ENCODE assay signal across 16 cellular contexts in genomic region chr1:167488786-167489185, GRCh38. TPM values are rescaled to one million over a fixed set of nuclear protein-coding genes. Genes with fewer than 3 reads are reported as not detected.
DNase-seq lines count a peak whose midpoint lies in the region; ATAC-seq, FAIRE-seq and TF ChIP-seq lines count a peak whose summit lies in the region.
"Had no signal": no experiment of that assay in that cellular context is flagged by ENCODE, and none has a peak within 500 bp of the region (broad histone marks: within the 10 kb centered on the region; RNA-seq: fewer than 3 reads in every experiment).

No MANE protein-coding gene starts in this region.

- no peak for ATAC-seq in naive thymus-derived CD4-positive, alpha-beta T cell
- ATAC-seq in GM21737 (IDR thresholded peaks at IDR 0.05; ENCODE audit: unreplicated experiment): no peak
- ATAC-seq: heart right ventricle had no signal

- peak overlapping the region; percentile 35 for H3K27ac Mint-ChIP-seq in activated T-helper 2 cell treated with anti-CD3 and anti-CD28 coated beads, Interferon-gamma antibody, Interleukin-2, Interleukin-4, amounts not matched to agents 10 μg/mL and 5 μg/mL and 100 μg/mL, durations not matched to agents 14 hours and 24 hours and 36 hours
- peak overlapping the region; percentile 44 to 98 (median 96) for H3K27ac Mint-ChIP-seq in naive thymus-derived CD4-positive, alpha-beta T cell

- H3K27me3 ChIP-seq in naive thymus-derived CD4-positive, alpha-beta T cell (ENCODE audit: control insufficient read depth in 2 of 2, insufficient read depth in 2 of 2, low read length in 2 of 2): no peaks in the 10 kb centered on the region
- H3K27me3 ChIP-seq: ovary had no signal

- peaks cover 80% of the 10 kb centered on the region for H3K4me1 Mint-ChIP-seq in activated T-helper 2 cell treated with anti-CD3 and anti-CD28 coated beads, Interferon-gamma antibody, Interleukin-2, Interleukin-4, amounts not matched to agents 10 μg/mL and 5 μg/mL and 100 μg/mL, durations not matched to agents 14 hours and 24 hours and 36 hours (ENCODE audit: low read depth)
- peaks cover 64 to 100% (median 95%) of the 10 kb centered on the region in 7 donors for H3K4me1 Mint-ChIP-seq in naive thymus-derived CD4-positive, alpha-beta T cell

- FAIRE-seq in H54 (lab: Jason Lieb, UNC): no peak
- FAIRE-seq: A204.1, urothelium cell line had no signal

- intact Hi-C loops in activated T-helper 2 cell treated with anti-CD3 and anti-CD28 coated beads, Interferon-gamma antibody, Interleukin-2, Interleukin-4, amounts not matched to agents 10 μg/mL and 5 μg/mL and 100 μg/mL, durations not matched to agents 14 hours and 24 hours and 36 hours (cut with micrococcal nuclease): loop anchor here (2.0 kb wide), 1 partner anchor 14 kb away; no protein-coding TSS in a partner anchor
- intact Hi-C loops in naive thymus-derived CD4-positive, alpha-beta T cell (cut with micrococcal nuclease): loop anchor here (1.0 to 2.0 kb wide), 3 partner anchors 8 to 32 kb away; no protein-coding TSS in a partner anchor

- H3K4me3 Mint-ChIP-seq in activated T-helper 2 cell treated with anti-CD3 and anti-CD28 coated beads, Interferon-gamma antibody, Interleukin-2, Interleukin-4, amounts not matched to agents 10 μg/mL and 5 μg/mL and 100 μg/mL, durations not matched to agents 14 hours and 24 hours and 36 hours (ENCODE audit: low read depth): no peak overlapping the region
- peak overlapping the region; percentile 51 to 88 (median 82) for H3K4me3 Mint-ChIP-seq in naive thymus-derived CD4-positive, alpha-beta T cell

- no peaks in the 10 kb centered on the region for H3K9me3 Mint-ChIP-seq in activated T-helper 2 cell treated with anti-CD3 and anti-CD28 coated beads, Interferon-gamma antibody, Interleukin-2, Interleukin-4, amounts not matched to agents 10 μg/mL and 5 μg/mL and 100 μg/mL, durations not matched to agents 14 hours and 24 hours and 36 hours
- peaks cover 0 to 1% (median 0%) of the 10 kb centered on the region in 11 donors for H3K9me3 Mint-ChIP-seq in naive thymus-derived CD4-positive, alpha-beta T cell

- DNase-seq in NCI-H2227 (lab: John Stamatoyannopoulos, UW; ENCODE audit: unreplicated experiment) (peak; percentile 46), NCI-H2227 treated with DMSO at 0.1 percent for 48 hours (lab: John Stamatoyannopoulos, UW) (no peak), NCI-H187 (lab: John Stamatoyannopoulos, UW) (peak; percentile 68 to 78), AML-193 (lab: John Stamatoyannopoulos, UW) (no peak), H54 (ENCODE audit: insufficient read length, low spot score) (no peak)
- DNase-seq in activated T-helper 2 cell treated with anti-CD3 and anti-CD28 coated beads, Interferon-gamma antibody, Interleukin-2, Interleukin-4, amounts not matched to agents 10 μg/mL and 5 μg/mL and 100 μg/mL, durations not matched to agents 14 hours and 24 hours and 36 hours (ENCODE audit: low spot score): no peak
- peak in 1 of 9 donors; percentile 62 for DNase-seq in naive thymus-derived CD4-positive, alpha-beta T cell
- DNase-seq: HCEC 1CT, heart right ventricle, IMR-90, NCI-H1436 treated with DMSO at 0.1 percent for 48 hours, ovary had no signal

- peaks cover 61 to 94% of the 10 kb centered on the region in 2 donors for H3K4me1 ChIP-seq in naive thymus-derived CD4-positive, alpha-beta T cell (ENCODE audit: control insufficient read depth in 2 of 2, insufficient read depth in 2 of 2, low read length in 2 of 2)
- H3K4me1 ChIP-seq: heart right ventricle had no signal

- CTCF ChIA-PET in naive thymus-derived CD4-positive, alpha-beta T cell (lab: Charles Lee): interaction anchor here (0.6 to 1.6 kb wide), 2 partner anchors 26 to 51 kb away, joined by 3 to 4 read pairs; no protein-coding TSS in a partner anchor

- H3K36me3 ChIP-seq in naive thymus-derived CD4-positive, alpha-beta T cell (ENCODE audit: control insufficient read depth in 2 of 3, insufficient read depth in 3 of 3, low read length in 3 of 3): peaks cover 4 to 13% (median 9%) of the 10 kb centered on the region in 3 experiments
- H3K36me3 ChIP-seq: heart right ventricle, ovary had no signal

- peak overlapping the region; percentile 96 for H3K27ac ChIP-seq in naive thymus-derived CD4-positive, alpha-beta T cell (ENCODE audit: low read depth, low read length)
- H3K27ac ChIP-seq: ovary had no signal

- H3K4me3 ChIP-seq in naive thymus-derived CD4-positive, alpha-beta T cell (ENCODE audit: low read length): peak overlapping the region; percentile 43
- H3K4me3 ChIP-seq: heart right ventricle, ovary had no signal

- no peaks in the 10 kb centered on the region for H3K9me3 ChIP-seq in naive thymus-derived CD4-positive, alpha-beta T cell (ENCODE audit: control insufficient read depth in 2 of 3, low read length in 3 of 3)
- H3K9me3 ChIP-seq: heart right ventricle, ovary had no signal

- peaks cover 78% of the 10 kb centered on the region for H3K36me3 Mint-ChIP-seq in activated T-helper 2 cell treated with anti-CD3 and anti-CD28 coated beads, Interferon-gamma antibody, Interleukin-2, Interleukin-4, amounts not matched to agents 10 μg/mL and 5 μg/mL and 100 μg/mL, durations not matched to agents 14 hours and 24 hours and 36 hours (ENCODE audit: low read depth)
- peaks cover 0 to 33% (median 16%) of the 10 kb centered on the region in 5 donors for H3K36me3 Mint-ChIP-seq in naive thymus-derived CD4-positive, alpha-beta T cell

- no peaks in the 10 kb centered on the region for H3K27me3 Mint-ChIP-seq in activated T-helper 2 cell treated with anti-CD3 and anti-CD28 coated beads, Interferon-gamma antibody, Interleukin-2, Interleukin-4, amounts not matched to agents 10 μg/mL and 5 μg/mL and 100 μg/mL, durations not matched to agents 14 hours and 24 hours and 36 hours (ENCODE audit: low read depth)
- H3K27me3 Mint-ChIP-seq in naive thymus-derived CD4-positive, alpha-beta T cell: no peaks in the 10 kb centered on the region

- TF ChIP-seq POLR2A in H54 (IDR thresholded peaks at IDR 0.05; ENCODE audit: low read depth, low read length): no peak

- POLR2A ChIA-PET in naive thymus-derived CD4-positive, alpha-beta T cell (lab: Charles Lee): interaction anchor here (0.5 to 16.2 kb wide), 11 partner anchors 8 to 41 kb away, joined by 3 to 184 read pairs (median 6); partner anchors contain the start of gene CD247

RNA-seq across cellular contexts. Expression of gene CD247, which starts 29.5 kb away (rescaled TPM):
- 193 and 196 TPM in 2 replicates for total RNA-seq in activated T-helper 2 cell treated with anti-CD3 and anti-CD28 coated beads, Interferon-gamma antibody, Interleukin-2, Interleukin-4, amounts not matched to agents 10 μg/mL and 5 μg/mL and 100 μg/mL, durations not matched to agents 14 hours and 24 hours and 36 hours
- total RNA-seq in naive thymus-derived CD4-positive, alpha-beta T cell: 100 to 1,000 TPM; 246 to 476 (median 336) TPM
- 100 to 1,000 TPM; 352 to 437 TPM for polyA plus RNA-seq in naive thymus-derived CD4-positive, alpha-beta T cell
- total RNA-seq: IMR-90, lung microvascular endothelial cell had no signal
- polyA plus RNA-seq: IMR-90 had no signal

Comparison
In these comparisons a context has a peak if more than half of its experiments do, and no peak if none do; other contexts are left out.
1. DNase-seq: peak in NCI-H2227 (single experiment) and NCI-H187 (2 of 2); none in NCI-H2227 treated with DMSO at 0.1 percent for 48 hours (single experiment), activated T-helper 2 cell treated with anti-CD3 and anti-CD28 coated beads, Interferon-gamma antibody, Interleukin-2, Interleukin-4, amounts not matched to agents 10 μg/mL and 5 μg/mL and 100 μg/mL, durations not matched to agents 14 hours and 24 hours and 36 hours (single experiment), AML-193 (0 of 2) and H54 (single experiment).